ENCODE assay signal across 1 cellular context in genomic region chr1:20787100-20787774, GRCh38.
TF ChIP-seq lines count a peak whose summit lies in the region.

A gene with protein sequence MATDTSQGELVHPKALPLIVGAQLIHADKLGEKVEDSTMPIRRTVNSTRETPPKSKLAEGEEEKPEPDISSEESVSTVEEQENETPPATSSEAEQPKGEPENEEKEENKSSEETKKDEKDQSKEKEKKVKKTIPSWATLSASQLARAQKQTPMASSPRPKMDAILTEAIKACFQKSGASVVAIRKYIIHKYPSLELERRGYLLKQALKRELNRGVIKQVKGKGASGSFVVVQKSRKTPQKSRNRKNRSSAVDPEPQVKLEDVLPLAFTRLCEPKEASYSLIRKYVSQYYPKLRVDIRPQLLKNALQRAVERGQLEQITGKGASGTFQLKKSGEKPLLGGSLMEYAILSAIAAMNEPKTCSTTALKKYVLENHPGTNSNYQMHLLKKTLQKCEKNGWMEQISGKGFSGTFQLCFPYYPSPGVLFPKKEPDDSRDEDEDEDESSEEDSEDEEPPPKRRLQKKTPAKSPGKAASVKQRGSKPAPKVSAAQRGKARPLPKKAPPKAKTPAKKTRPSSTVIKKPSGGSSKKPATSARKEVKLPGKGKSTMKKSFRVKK (minus strand): TSS chr1:20787307. CDS start chr1:20780440, 6,867 bp downstream.

TF ChIP-seq in HepG2, 621 proteins besides CTCF, POLR2A, EP300 and RAD21 (continued from another document and continues in another):
- TF ChIP-seq TEAD2 (CRISPR knock-in tag; IDR thresholded peaks at IDR 0.05): no peak
- no peak for TF ChIP-seq ZNF737 (CRISPR knock-in tag; IDR thresholded peaks at IDR 0.05; ENCODE audit: borderline replicate concordance)
- TF ChIP-seq ZNF720 (CRISPR knock-in tag; IDR thresholded peaks at IDR 0.05): no peak
- TF ChIP-seq TGIF2 (CRISPR knock-in tag; IDR thresholded peaks at IDR 0.05): no peak; the same call in 1 of the 2 replicates
- no peak for TF ChIP-seq TFDP2 (CRISPR knock-in tag; IDR thresholded peaks at IDR 0.05)
- no peak for TF ChIP-seq ZNF543 (CRISPR knock-in tag; IDR thresholded peaks at IDR 0.05)
- TF ChIP-seq ZNF253 (CRISPR knock-in tag; IDR thresholded peaks at IDR 0.05; ENCODE audit: borderline replicate concordance): no peak
- TF ChIP-seq SOX13 (IDR thresholded peaks at IDR 0.05): 0 out of 2 replicates have a peak, but pooled peaks have one; percentile 15
- TF ChIP-seq SOX13 (CRISPR knock-in tag; conservative IDR thresholded peaks at IDR 0.05 in 1 of 2, IDR thresholded peaks at IDR 0.05 in 1 of 2): no peak; a peak in 1 of 4 replicates
- no peak for TF ChIP-seq SP1 (IDR thresholded peaks at IDR 0.05)
- TF ChIP-seq SP1 (CRISPR knock-in tag; IDR thresholded peaks at IDR 0.05): no peak
- TF ChIP-seq SNAI1 (CRISPR knock-in tag; IDR thresholded peaks at IDR 0.05; ENCODE audit: borderline replicate concordance): no peak
- peak; percentile 53; the same call in 1 of the 2 replicates for TF ChIP-seq ZNF546 (CRISPR knock-in tag; conservative IDR thresholded peaks at IDR 0.05)
- TF ChIP-seq ZNF274 (CRISPR knock-in tag; IDR thresholded peaks at IDR 0.05): no peak
- TF ChIP-seq SMAD1 (CRISPR knock-in tag; IDR thresholded peaks at IDR 0.05; ENCODE audit: borderline replicate concordance, low read depth): no peak
- TF ChIP-seq ZUFSP (CRISPR knock-in tag; IDR thresholded peaks at IDR 0.05; ENCODE audit: borderline replicate concordance): no peak
- no peak for TF ChIP-seq BHLHE40 (IDR thresholded peaks at IDR 0.05; ENCODE audit: low read length)
- TF ChIP-seq, protein P1, sequence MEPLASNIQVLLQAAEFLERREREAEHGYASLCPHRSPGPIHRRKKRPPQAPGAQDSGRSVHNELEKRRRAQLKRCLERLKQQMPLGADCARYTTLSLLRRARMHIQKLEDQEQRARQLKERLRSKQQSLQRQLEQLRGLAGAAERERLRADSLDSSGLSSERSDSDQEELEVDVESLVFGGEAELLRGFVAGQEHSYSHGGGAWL (CRISPR knock-in tag; IDR thresholded peaks at IDR 0.05): no peak
- TF ChIP-seq, protein P2, sequence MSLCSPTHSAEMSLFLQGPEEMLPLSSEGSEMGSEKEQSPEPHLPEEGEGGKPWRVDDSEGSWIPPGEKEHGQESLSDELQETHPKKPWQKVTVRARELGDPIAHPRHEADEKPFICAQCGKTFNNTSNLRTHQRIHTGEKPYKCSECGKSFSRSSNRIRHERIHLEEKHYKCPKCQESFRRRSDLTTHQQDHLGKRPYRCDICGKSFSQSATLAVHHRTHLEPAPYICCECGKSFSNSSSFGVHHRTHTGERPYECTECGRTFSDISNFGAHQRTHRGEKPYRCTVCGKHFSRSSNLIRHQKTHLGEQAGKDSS (CRISPR knock-in tag; IDR thresholded peaks at IDR 0.05; ENCODE audit: borderline replicate concordance, low read depth): no peak
- TF ChIP-seq ADNP (CRISPR knock-in tag; IDR thresholded peaks at IDR 0.05): no peak
- no peak; the same call in 1 of the 2 replicates for TF ChIP-seq ZSCAN21 (CRISPR knock-in tag; IDR thresholded peaks at IDR 0.05; ENCODE audit: borderline replicate concordance)
- no peak; the same call in 1 of the 2 replicates for TF ChIP-seq JDP2 (CRISPR knock-in tag; IDR thresholded peaks at IDR 0.05; ENCODE audit: borderline replicate concordance)
- TF ChIP-seq ZNF790 (CRISPR knock-in tag; IDR thresholded peaks at IDR 0.05; ENCODE audit: borderline replicate concordance): no peak
- TF ChIP-seq ZNF350 (CRISPR knock-in tag; IDR thresholded peaks at IDR 0.05; ENCODE audit: borderline replicate concordance, low read depth): peak; percentile 34; the same call in 1 of the 2 replicates
- no peak for TF ChIP-seq GTF2F1 (IDR thresholded peaks at IDR 0.05; ENCODE audit: low read length)
- no peak for TF ChIP-seq NFE2 (CRISPR knock-in tag; IDR thresholded peaks at IDR 0.05)
- TF ChIP-seq SMARCE1 (IDR thresholded peaks at IDR 0.05; ENCODE audit: borderline replicate concordance): no peak
- TF ChIP-seq THYN1 (CRISPR knock-in tag; IDR thresholded peaks at IDR 0.05; ENCODE audit: borderline replicate concordance, low read depth): no peak
- no peak for TF ChIP-seq EEA1 (CRISPR knock-in tag; IDR thresholded peaks at IDR 0.05; ENCODE audit: borderline replicate concordance)
- TF ChIP-seq, protein P3, sequence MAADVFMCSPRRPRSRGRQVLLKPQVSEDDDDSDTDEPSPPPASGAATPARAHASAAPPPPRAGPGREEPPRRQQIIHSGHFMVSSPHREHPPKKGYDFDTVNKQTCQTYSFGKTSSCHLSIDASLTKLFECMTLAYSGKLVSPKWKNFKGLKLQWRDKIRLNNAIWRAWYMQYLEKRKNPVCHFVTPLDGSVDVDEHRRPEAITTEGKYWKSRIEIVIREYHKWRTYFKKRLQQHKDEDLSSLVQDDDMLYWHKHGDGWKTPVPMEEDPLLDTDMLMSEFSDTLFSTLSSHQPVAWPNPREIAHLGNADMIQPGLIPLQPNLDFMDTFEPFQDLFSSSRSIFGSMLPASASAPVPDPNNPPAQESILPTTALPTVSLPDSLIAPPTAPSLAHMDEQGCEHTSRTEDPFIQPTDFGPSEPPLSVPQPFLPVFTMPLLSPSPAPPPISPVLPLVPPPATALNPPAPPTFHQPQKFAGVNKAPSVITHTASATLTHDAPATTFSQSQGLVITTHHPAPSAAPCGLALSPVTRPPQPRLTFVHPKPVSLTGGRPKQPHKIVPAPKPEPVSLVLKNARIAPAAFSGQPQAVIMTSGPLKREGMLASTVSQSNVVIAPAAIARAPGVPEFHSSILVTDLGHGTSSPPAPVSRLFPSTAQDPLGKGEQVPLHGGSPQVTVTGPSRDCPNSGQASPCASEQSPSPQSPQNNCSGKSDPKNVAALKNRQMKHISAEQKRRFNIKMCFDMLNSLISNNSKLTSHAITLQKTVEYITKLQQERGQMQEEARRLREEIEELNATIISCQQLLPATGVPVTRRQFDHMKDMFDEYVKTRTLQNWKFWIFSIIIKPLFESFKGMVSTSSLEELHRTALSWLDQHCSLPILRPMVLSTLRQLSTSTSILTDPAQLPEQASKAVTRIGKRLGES (CRISPR knock-in tag; IDR thresholded peaks at IDR 0.05; ENCODE audit: borderline replicate concordance): no peak
- TF ChIP-seq HNF4A (CRISPR knock-in tag; IDR thresholded peaks at IDR 0.05): 0 out of 2 replicates have a peak, but pooled peaks have one; percentile 7
- TF ChIP-seq, protein P4, sequence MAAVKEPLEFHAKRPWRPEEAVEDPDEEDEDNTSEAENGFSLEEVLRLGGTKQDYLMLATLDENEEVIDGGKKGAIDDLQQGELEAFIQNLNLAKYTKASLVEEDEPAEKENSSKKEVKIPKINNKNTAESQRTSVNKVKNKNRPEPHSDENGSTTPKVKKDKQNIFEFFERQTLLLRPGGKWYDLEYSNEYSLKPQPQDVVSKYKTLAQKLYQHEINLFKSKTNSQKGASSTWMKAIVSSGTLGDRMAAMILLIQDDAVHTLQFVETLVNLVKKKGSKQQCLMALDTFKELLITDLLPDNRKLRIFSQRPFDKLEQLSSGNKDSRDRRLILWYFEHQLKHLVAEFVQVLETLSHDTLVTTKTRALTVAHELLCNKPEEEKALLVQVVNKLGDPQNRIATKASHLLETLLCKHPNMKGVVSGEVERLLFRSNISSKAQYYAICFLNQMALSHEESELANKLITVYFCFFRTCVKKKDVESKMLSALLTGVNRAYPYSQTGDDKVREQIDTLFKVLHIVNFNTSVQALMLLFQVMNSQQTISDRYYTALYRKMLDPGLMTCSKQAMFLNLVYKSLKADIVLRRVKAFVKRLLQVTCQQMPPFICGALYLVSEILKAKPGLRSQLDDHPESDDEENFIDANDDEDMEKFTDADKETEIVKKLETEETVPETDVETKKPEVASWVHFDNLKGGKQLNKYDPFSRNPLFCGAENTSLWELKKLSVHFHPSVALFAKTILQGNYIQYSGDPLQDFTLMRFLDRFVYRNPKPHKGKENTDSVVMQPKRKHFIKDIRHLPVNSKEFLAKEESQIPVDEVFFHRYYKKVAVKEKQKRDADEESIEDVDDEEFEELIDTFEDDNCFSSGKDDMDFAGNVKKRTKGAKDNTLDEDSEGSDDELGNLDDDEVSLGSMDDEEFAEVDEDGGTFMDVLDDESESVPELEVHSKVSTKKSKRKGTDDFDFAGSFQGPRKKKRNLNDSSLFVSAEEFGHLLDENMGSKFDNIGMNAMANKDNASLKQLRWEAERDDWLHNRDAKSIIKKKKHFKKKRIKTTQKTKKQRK (IDR thresholded peaks at IDR 0.05; ENCODE audit: low read length): no peak
- TF ChIP-seq SMAD3 (CRISPR knock-in tag; IDR thresholded peaks at IDR 0.05): no peak
- TF ChIP-seq ESRRA (CRISPR knock-in tag; IDR thresholded peaks at IDR 0.05; ENCODE audit: low read depth): no peak
- no peak; the same call in 1 of the 2 replicates for TF ChIP-seq ZFY (CRISPR knock-in tag; IDR thresholded peaks at IDR 0.05)
- TF ChIP-seq, protein P5, sequence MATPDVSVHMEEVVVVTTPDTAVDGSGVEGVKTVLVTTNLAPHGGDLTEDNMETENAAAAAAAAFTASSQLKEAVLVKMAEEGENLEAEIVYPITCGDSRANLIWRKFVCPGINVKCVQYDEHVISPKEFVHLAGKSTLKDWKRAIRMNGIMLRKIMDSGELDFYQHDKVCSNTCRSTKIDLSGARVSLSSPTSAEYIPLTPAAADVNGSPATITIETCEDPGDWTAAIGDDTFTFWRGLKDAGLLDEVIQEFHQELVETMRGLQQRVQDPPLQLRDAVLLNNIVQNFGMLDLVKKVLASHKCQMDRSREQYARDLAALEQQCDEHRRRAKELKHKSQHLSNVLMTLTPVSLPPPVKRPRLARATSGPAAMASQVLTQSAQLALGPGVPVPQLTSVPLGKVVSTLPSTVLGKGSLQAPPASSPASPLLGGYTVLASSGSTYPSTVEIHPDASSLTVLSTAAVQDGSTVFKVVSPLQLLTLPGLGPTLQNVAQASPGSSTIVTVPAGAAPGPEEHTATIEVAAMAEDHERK (CRISPR knock-in tag; IDR thresholded peaks at IDR 0.05; ENCODE audit: low read depth): no peak
- peak; percentile 10; the same call in 1 of the 2 replicates for TF ChIP-seq ZMYM4 (CRISPR knock-in tag; IDR thresholded peaks at IDR 0.05)
- TF ChIP-seq, protein P6, sequence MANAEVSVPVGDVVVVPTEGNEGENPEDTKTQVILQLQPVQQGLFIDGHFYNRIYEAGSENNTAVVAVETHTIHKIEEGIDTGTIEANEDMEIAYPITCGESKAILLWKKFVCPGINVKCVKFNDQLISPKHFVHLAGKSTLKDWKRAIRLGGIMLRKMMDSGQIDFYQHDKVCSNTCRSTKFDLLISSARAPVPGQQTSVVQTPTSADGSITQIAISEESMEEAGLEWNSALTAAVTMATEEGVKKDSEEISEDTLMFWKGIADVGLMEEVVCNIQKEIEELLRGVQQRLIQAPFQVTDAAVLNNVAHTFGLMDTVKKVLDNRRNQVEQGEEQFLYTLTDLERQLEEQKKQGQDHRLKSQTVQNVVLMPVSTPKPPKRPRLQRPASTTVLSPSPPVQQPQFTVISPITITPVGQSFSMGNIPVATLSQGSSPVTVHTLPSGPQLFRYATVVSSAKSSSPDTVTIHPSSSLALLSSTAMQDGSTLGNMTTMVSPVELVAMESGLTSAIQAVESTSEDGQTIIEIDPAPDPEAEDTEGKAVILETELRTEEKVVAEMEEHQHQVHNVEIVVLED (CRISPR knock-in tag; IDR thresholded peaks at IDR 0.05; ENCODE audit: borderline replicate concordance): no peak
- TF ChIP-seq HIC2 (CRISPR knock-in tag; IDR thresholded peaks at IDR 0.05; ENCODE audit: low read depth): no peak
- TF ChIP-seq TCF7 (IDR thresholded peaks at IDR 0.05; ENCODE audit: low read depth): no peak
- no peak for TF ChIP-seq NONO (IDR thresholded peaks at IDR 0.05)
- peak; percentile 55; the same call in 1 of the 2 replicates for TF ChIP-seq NONO (CRISPR knock-in tag; conservative IDR thresholded peaks at IDR 0.05)
- no peak for TF ChIP-seq TAF15 (IDR thresholded peaks at IDR 0.05; ENCODE audit: low read depth, low read length, poor library complexity, severe bottlenecking)
- TF ChIP-seq ZKSCAN8 (CRISPR knock-in tag; IDR thresholded peaks at IDR 0.05; ENCODE audit: borderline replicate concordance): no peak
- TF ChIP-seq ZNF326 (CRISPR knock-in tag; IDR thresholded peaks at IDR 0.05; ENCODE audit: borderline replicate concordance): no peak
- no peak for TF ChIP-seq SALL1 (CRISPR knock-in tag; IDR thresholded peaks at IDR 0.05)
